Comparison of ENCODE assay signal across 1 cellular context in genomic region chr5:116765441-116765840, GRCh38.
TF ChIP-seq lines count a peak whose summit lies in the region.

No MANE protein-coding gene starts in this region.

TF ChIP-seq in HEK293, 187 proteins besides CTCF, POLR2A, EP300 and RAD21 (continued from another document):
- TF ChIP-seq, protein P1, sequence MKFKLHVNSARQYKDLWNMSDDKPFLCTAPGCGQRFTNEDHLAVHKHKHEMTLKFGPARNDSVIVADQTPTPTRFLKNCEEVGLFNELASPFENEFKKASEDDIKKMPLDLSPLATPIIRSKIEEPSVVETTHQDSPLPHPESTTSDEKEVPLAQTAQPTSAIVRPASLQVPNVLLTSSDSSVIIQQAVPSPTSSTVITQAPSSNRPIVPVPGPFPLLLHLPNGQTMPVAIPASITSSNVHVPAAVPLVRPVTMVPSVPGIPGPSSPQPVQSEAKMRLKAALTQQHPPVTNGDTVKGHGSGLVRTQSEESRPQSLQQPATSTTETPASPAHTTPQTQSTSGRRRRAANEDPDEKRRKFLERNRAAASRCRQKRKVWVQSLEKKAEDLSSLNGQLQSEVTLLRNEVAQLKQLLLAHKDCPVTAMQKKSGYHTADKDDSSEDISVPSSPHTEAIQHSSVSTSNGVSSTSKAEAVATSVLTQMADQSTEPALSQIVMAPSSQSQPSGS (tag by site-specific recombination; IDR thresholded peaks at IDR 0.05; ENCODE audit: low read depth): no peak
- TF ChIP-seq, protein P2, sequence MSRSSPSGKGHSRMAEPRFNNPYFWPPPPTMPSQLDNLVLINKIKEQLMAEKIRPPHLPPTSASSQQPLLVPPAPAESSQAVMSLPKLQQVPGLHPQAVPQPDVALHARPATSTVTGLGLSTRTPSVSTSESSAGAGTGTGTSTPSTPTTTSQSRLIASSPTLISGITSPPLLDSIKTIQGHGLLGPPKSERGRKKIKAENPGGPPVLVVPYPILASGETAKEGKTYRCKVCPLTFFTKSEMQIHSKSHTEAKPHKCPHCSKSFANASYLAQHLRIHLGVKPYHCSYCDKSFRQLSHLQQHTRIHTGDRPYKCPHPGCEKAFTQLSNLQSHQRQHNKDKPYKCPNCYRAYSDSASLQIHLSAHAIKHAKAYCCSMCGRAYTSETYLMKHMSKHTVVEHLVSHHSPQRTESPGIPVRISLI (tag by site-specific recombination; IDR thresholded peaks at IDR 0.05): no peak
- TF ChIP-seq, protein P3, sequence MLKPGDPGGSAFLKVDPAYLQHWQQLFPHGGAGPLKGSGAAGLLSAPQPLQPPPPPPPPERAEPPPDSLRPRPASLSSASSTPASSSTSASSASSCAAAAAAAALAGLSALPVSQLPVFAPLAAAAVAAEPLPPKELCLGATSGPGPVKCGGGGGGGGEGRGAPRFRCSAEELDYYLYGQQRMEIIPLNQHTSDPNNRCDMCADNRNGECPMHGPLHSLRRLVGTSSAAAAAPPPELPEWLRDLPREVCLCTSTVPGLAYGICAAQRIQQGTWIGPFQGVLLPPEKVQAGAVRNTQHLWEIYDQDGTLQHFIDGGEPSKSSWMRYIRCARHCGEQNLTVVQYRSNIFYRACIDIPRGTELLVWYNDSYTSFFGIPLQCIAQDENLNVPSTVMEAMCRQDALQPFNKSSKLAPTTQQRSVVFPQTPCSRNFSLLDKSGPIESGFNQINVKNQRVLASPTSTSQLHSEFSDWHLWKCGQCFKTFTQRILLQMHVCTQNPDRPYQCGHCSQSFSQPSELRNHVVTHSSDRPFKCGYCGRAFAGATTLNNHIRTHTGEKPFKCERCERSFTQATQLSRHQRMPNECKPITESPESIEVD (tag by site-specific recombination; IDR thresholded peaks at IDR 0.05): peak; percentile 96
- TF ChIP-seq ZNF580 (tag by site-specific recombination; IDR thresholded peaks at IDR 0.05) (no peak), ZNF623 (tag by site-specific recombination; IDR thresholded peaks at IDR 0.05) (no peak), EGR2 (tag by site-specific recombination; IDR thresholded peaks at IDR 0.05; ENCODE audit: low read depth) (no peak), ZNF596 (tag by site-specific recombination; IDR thresholded peaks at IDR 0.05) (no peak), ZNF138 (tag by site-specific recombination; IDR thresholded peaks at IDR 0.05; ENCODE audit: borderline replicate concordance) (no peak), IKZF3 (tag by site-specific recombination; IDR thresholded peaks at IDR 0.05) (no peak), ZNF16 (tag by site-specific recombination; IDR thresholded peaks at IDR 0.05; ENCODE audit: low read depth) (no peak), ZNF488 (tag by site-specific recombination; IDR thresholded peaks at IDR 0.05) (no peak), ZNF114 (tag by site-specific recombination; IDR thresholded peaks at IDR 0.05) (no peak), KLF9 (tag by site-specific recombination; IDR thresholded peaks at IDR 0.05; ENCODE audit: low read depth) (no peak), ZNF350 (tag by site-specific recombination; IDR thresholded peaks at IDR 0.05) (no peak), ZNF837 (tag by site-specific recombination; IDR thresholded peaks at IDR 0.05) (no peak), ZNF585B (tag by site-specific recombination; IDR thresholded peaks at IDR 0.05) (no peak), ZFP69B (tag by site-specific recombination; IDR thresholded peaks at IDR 0.05) (0 out of 2 replicates have a peak, but pooled peaks have one; percentile 35), ZNF423 (tag by site-specific recombination; IDR thresholded peaks at IDR 0.05) (no peak), ZNF792 (tag by site-specific recombination; IDR thresholded peaks at IDR 0.05) (0 out of 2 replicates have a peak, but pooled peaks have one; percentile 18), ZBTB7A (tag by site-specific recombination; IDR thresholded peaks at IDR 0.05; ENCODE audit: low read depth) (no peak), RBAK (tag by site-specific recombination; IDR thresholded peaks at IDR 0.05) (no peak), PRDM10 (tag by site-specific recombination; IDR thresholded peaks at IDR 0.05) (peak; percentile 36; the same call in 1 of the 2 replicates), ZNF169 (tag by site-specific recombination; IDR thresholded peaks at IDR 0.05) (no peak), ZNF501 (tag by site-specific recombination; IDR thresholded peaks at IDR 0.05) (no peak), BCL11B (tag by site-specific recombination; IDR thresholded peaks at IDR 0.05; ENCODE audit: low read depth) (no peak), ZXDB (tag by site-specific recombination; IDR thresholded peaks at IDR 0.05) (no peak), ZNF76 (tag by site-specific recombination; IDR thresholded peaks at IDR 0.05; ENCODE audit: borderline replicate concordance, low read depth) (no peak), ZNF658 (tag by site-specific recombination; IDR thresholded peaks at IDR 0.05) (no peak), ZNF132 (tag by site-specific recombination; IDR thresholded peaks at IDR 0.05; ENCODE audit: borderline replicate concordance) (no peak), ZNF510 (tag by site-specific recombination; IDR thresholded peaks at IDR 0.05; ENCODE audit: insufficient replicate concordance) (no peak), ZNF433 (tag by site-specific recombination; IDR thresholded peaks at IDR 0.05; ENCODE audit: low read depth) (no peak), REPIN1 (tag by site-specific recombination; IDR thresholded peaks at IDR 0.05; ENCODE audit: low read depth) (no peak), KLF10 (tag by site-specific recombination; IDR thresholded peaks at IDR 0.05) (no peak), ZNF843 (tag by site-specific recombination; IDR thresholded peaks at IDR 0.05) (peak; percentile 57), MEIS1 (CRISPR knock-in tag; IDR thresholded peaks at IDR 0.05; ENCODE audit: borderline replicate concordance) (no peak), ZNF776 (tag by site-specific recombination; IDR thresholded peaks at IDR 0.05; ENCODE audit: borderline replicate concordance) (no peak), ZBTB20 (tag by site-specific recombination; IDR thresholded peaks at IDR 0.05) (0 out of 2 replicates have a peak, but pooled peaks have one; percentile 37), ZNF629 (tag by site-specific recombination; IDR thresholded peaks at IDR 0.05) (peak; percentile 79), ZNF366 (tag by site-specific recombination; conservative IDR thresholded peaks at IDR 0.05) (no peak), ZNF335 (tag by site-specific recombination; conservative IDR thresholded peaks at IDR 0.05) (peak; percentile 85), ZNF610 (tag by site-specific recombination; IDR thresholded peaks at IDR 0.05; ENCODE audit: borderline replicate concordance) (no peak), ZNF202 (tag by site-specific recombination; IDR thresholded peaks at IDR 0.05; ENCODE audit: borderline replicate concordance) (no peak), ZNF341 (tag by site-specific recombination; IDR thresholded peaks at IDR 0.05; ENCODE audit: low read depth) (no peak), OVOL3 (tag by site-specific recombination; IDR thresholded peaks at IDR 0.05) (no peak), SP2 (tag by site-specific recombination; IDR thresholded peaks at IDR 0.05) (no peak)
- TF ChIP-seq, protein P4, sequence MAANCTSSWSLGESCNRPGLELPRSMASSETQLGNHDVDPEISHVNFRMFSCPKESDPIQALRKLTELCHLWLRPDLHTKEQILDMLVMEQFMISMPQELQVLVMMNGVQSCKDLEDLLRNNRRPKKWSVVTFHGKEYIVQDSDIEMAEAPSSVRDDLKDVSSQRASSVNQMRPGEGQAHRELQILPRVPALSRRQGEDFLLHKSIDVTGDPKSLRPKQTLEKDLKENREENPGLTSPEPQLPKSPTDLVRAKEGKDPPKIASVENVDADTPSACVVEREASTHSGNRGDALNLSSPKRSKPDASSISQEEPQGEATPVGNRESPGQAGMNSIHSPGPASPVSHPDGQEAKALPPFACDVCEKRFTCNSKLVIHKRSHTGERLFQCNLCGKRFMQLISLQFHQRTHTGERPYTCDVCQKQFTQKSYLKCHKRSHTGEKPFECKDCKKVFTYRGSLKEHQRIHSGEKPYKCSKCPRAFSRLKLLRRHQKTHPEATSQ (tag by site-specific recombination; IDR thresholded peaks at IDR 0.05): no peak
- TF ChIP-seq, protein P5, sequence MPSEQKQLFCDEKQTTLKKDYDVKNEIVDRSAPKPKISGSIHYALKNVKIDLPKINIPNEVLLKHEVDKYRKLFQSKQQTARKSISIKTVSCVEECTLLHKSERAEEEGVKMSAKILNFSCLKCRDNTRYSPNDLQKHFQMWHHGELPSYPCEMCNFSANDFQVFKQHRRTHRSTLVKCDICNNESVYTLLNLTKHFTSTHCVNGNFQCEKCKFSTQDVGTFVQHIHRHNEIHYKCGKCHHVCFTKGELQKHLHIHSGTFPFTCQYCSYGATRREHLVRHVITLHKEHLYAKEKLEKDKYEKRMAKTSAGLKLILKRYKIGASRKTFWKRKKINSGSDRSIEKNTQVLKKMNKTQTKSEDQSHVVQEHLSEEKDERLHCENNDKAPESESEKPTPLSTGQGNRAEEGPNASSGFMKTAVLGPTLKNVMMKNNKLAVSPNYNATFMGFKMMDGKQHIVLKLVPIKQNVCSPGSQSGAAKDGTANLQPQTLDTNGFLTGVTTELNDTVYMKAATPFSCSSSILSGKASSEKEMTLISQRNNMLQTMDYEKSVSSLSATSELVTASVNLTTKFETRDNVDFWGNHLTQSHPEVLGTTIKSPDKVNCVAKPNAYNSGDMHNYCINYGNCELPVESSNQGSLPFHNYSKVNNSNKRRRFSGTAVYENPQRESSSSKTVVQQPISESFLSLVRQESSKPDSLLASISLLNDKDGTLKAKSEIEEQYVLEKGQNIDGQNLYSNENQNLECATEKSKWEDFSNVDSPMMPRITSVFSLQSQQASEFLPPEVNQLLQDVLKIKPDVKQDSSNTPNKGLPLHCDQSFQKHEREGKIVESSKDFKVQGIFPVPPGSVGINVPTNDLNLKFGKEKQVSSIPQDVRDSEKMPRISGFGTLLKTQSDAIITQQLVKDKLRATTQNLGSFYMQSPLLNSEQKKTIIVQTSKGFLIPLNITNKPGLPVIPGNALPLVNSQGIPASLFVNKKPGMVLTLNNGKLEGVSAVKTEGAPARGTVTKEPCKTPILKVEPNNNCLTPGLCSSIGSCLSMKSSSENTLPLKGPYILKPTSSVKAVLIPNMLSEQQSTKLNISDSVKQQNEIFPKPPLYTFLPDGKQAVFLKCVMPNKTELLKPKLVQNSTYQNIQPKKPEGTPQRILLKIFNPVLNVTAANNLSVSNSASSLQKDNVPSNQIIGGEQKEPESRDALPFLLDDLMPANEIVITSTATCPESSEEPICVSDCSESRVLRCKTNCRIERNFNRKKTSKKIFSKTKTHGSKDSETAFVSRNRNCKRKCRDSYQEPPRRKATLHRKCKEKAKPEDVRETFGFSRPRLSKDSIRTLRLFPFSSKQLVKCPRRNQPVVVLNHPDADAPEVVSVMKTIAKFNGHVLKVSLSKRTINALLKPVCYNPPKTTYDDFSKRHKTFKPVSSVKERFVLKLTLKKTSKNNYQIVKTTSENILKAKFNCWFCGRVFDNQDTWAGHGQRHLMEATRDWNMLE (tag by site-specific recombination; conservative IDR thresholded peaks at IDR 0.05; ENCODE audit: low read depth): 0 out of 2 replicates have a peak, but pooled peaks have one; percentile 33
- TF ChIP-seq, protein P6, sequence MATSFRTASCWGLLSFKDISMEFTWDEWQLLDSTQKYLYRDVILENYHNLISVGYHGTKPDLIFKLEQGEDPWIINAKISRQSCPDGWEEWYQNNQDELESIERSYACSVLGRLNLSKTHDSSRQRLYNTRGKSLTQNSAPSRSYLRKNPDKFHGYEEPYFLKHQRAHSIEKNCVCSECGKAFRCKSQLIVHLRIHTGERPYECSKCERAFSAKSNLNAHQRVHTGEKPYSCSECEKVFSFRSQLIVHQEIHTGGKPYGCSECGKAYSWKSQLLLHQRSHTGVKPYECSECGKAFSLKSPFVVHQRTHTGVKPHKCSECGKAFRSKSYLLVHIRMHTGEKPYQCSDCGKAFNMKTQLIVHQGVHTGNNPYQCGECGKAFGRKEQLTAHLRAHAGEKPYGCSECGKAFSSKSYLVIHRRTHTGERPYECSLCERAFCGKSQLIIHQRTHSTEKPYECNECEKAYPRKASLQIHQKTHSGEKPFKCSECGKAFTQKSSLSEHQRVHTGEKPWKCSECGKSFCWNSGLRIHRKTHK (tag by site-specific recombination; IDR thresholded peaks at IDR 0.05): no peak
- TF ChIP-seq, protein P7, sequence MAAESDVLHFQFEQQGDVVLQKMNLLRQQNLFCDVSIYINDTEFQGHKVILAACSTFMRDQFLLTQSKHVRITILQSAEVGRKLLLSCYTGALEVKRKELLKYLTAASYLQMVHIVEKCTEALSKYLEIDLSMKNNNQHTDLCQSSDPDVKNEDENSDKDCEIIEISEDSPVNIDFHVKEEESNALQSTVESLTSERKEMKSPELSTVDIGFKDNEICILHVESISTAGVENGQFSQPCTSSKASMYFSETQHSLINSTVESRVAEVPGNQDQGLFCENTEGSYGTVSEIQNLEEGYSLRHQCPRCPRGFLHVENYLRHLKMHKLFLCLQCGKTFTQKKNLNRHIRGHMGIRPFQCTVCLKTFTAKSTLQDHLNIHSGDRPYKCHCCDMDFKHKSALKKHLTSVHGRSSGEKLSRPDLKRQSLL (tag by site-specific recombination; IDR thresholded peaks at IDR 0.05): no peak
